11 cellular contexts compared by ENCODE assay signal in the genomic region with DNA sequence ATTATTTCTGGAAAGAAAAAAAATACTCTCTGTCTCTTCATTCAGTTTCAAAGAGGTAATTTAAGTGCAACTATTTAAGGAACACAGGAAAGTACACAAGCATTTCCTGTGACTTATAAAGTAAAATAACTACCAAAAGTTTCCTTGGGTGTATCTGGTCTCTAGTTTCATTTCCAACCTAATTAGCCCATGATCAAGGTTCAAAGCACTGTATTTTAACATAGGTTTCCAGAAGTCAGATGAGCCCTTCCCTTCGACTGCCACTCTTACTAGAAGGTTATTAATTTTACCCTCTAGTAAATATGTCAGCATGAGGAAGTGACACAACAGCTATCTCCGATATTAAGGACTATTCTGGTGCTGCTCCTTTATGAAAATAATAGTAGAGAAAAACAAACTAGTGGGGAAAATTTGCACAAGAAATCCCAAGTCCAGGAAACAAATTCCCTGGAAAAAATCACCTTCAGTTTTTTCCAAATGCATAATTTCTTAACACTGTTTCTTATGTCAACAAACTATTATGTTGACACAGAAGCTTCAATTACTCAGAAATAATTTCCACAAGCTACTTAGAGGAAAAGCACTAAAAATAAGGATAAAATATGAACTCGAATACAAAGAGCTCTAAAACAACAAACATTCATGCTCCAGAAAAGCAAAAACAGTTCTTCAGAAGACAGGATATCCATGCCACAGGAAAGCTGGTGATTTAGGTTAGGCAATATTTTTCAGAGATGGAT. TPM values are rescaled to one million over a fixed set of nuclear protein-coding genes. Genes with fewer than 3 reads are reported as not detected.
DNase-seq lines count a peak whose midpoint lies in the region; ATAC-seq and TF ChIP-seq lines count a peak whose summit lies in the region.
"Had no signal": no experiment of that assay in that cellular context is flagged by ENCODE, and none has a peak within 500 bp of the region (broad histone marks: within the 10 kb centered on the region; RNA-seq: fewer than 3 reads in every experiment).

No MANE protein-coding gene starts in this region.

- TF ChIP-seq CTCF in OCI-LY7 (conservative IDR thresholded peaks at IDR 0.05; ENCODE audit: low read length) (no peak), parathyroid adenoma (IDR thresholded peaks at IDR 0.05) (no peak), A673 (conservative IDR thresholded peaks at IDR 0.05; ENCODE audit: low read depth, low read length) (no peak)

- intact Hi-C loops in OCI-LY7 (cut with micrococcal nuclease; ENCODE audit: unreplicated experiment) = no loop called here
- intact Hi-C loops in A673 (cut with micrococcal nuclease; ENCODE audit: unreplicated experiment) = no loop called here

- H3K79me2 ChIP-seq in OCI-LY7 (ENCODE audit: insufficient read depth, low read depth, low read length) = no peaks in the 10 kb centered on the region
- H3K79me2 ChIP-seq in parathyroid adenoma = no peaks in the 10 kb centered on the region

- peaks cover 38% of the 10 kb centered on the region; the same call in 1 of the 2 replicates for H3K36me3 ChIP-seq in OCI-LY7 (ENCODE audit: insufficient read depth, low read length)
- no peaks in the 10 kb centered on the region for H3K36me3 ChIP-seq in parathyroid adenoma (ENCODE audit: control insufficient read depth, insufficient read depth, low read length)
- H3K36me3 ChIP-seq in A673 (ENCODE audit: insufficient read depth, low read length, poor library complexity, severe bottlenecking) = no peaks in the 10 kb centered on the region

- no peak overlapping the region for H3K27ac ChIP-seq in OCI-LY7 (ENCODE audit: low read depth, low read length, poor library complexity, severe bottlenecking)
- peak overlapping the region; percentile 32 for H3K27ac ChIP-seq in parathyroid adenoma
- no peak overlapping the region for H3K27ac ChIP-seq in A673 (ENCODE audit: low read depth, low read length, poor library complexity, severe bottlenecking)

- ATAC-seq in GM18505 (IDR thresholded peaks at IDR 0.05; ENCODE audit: unreplicated experiment) (peak; percentile 47), GM21423 (IDR thresholded peaks at IDR 0.05; ENCODE audit: unreplicated experiment) (peak; percentile 47)

- no peaks in the 10 kb centered on the region for H3K9me3 ChIP-seq in OCI-LY7 (ENCODE audit: low read length)
- H3K9me3 ChIP-seq in parathyroid adenoma (ENCODE audit: control insufficient read depth, low read length) = no peaks in the 10 kb centered on the region
- H3K9me3 ChIP-seq in A673 (ENCODE audit: low read depth, low read length, poor library complexity, severe bottlenecking) = no peaks in the 10 kb centered on the region

- H3K4me3 ChIP-seq in OCI-LY7 (ENCODE audit: low read depth, low read length, poor library complexity, severe bottlenecking) (no peak overlapping the region), parathyroid adenoma (ENCODE audit: low read depth, low read length) (no peak overlapping the region), A673 (ENCODE audit: low read depth, low read length, poor library complexity, severe bottlenecking) (no peak overlapping the region)

- no TSS peak for BruUV-seq in OCI-LY7 (replicated peaks; lab: Mats Ljungman, UMichigan)
- no TSS peak for BruUV-seq in A673 (replicated peaks; lab: Mats Ljungman, UMichigan)

- no peak overlapping the region for H3K9ac ChIP-seq in parathyroid adenoma

- no peaks in the 10 kb centered on the region for H4K20me1 ChIP-seq in OCI-LY7 (ENCODE audit: insufficient read depth, low read length)

- CTCF ChIA-PET in OCI-LY7 (lab: Charles Lee; ENCODE audit: unreplicated experiment) = no interaction called here
- CTCF ChIA-PET in A673 (lab: Charles Lee) = no interaction called here

- peak overlapping the region; percentile 13 for H3K4me2 ChIP-seq in OCI-LY7 (ENCODE audit: low read length)
- no peak overlapping the region for H3K4me2 ChIP-seq in parathyroid adenoma (ENCODE audit: low read length)

- H3K4me1 ChIP-seq in OCI-LY7 (ENCODE audit: insufficient read depth, low read length, poor library complexity, severe bottlenecking) (peaks cover 11% of the 10 kb centered on the region), parathyroid adenoma (no peaks in the 10 kb centered on the region), A673 (ENCODE audit: insufficient read depth, low read length, poor library complexity, severe bottlenecking) (no peaks in the 10 kb centered on the region)

- H3K9me2 ChIP-seq in OCI-LY7 (ENCODE audit: insufficient read depth, low read length) = no peaks in the 10 kb centered on the region

- no peak for TF ChIP-seq POLR2A in GM18505 (IDR thresholded peaks at IDR 0.05; ENCODE audit: borderline replicate concordance, extremely low read depth, insufficient read depth, insufficient read length)

- H3K27me3 ChIP-seq in parathyroid adenoma (ENCODE audit: control insufficient read depth, insufficient read depth, low read length) (no peaks in the 10 kb centered on the region), A673 (replicated peaks; ENCODE audit: insufficient read depth, low read depth, low read length, poor library complexity) (no peaks in the 10 kb centered on the region)

- POLR2A ChIA-PET in OCI-LY7 (lab: Charles Lee) = interaction anchor here (0.5 to 1.7 kb wide), 6 partner anchors 10 to 86 kb away, joined by 3 to 5 read pairs (median 4); no protein-coding TSS in a partner anchor
- POLR2A ChIA-PET in A673 (lab: Charles Lee; ENCODE audit: low non-redundant PET) = no interaction called here

- no peak overlapping the region for H2AFZ ChIP-seq in OCI-LY7 (ENCODE audit: low read length)
- no peak overlapping the region for H2AFZ ChIP-seq in parathyroid adenoma

- peak; percentile 2 for DNase-seq in OCI-LY7 (ENCODE audit: low spot score)
- DNase-seq in ureter (ENCODE audit: low spot score) = no peak
- no peak for DNase-seq in A673 (ENCODE audit: low spot score)
- no peak for DNase-seq in GM19238 (ENCODE audit: insufficient read length, low spot score)
- DNase-seq: activated B cell treated with CpG ODN at 0.5 μM for 24 hours, EL, NCI-H1694, occipital lobe had no signal

RNA-seq across cellular contexts. Expression of gene CCPG1, which starts 35.3 kb away (rescaled TPM):
- total RNA-seq in OCI-LY7 (2014; rRNA removed; shearing (Covaris generic)) = 9.2 and 9.8 TPM in 2 replicates
- 26.0 and 32.6 TPM in 2 replicates for total RNA-seq in OCI-LY7 (2022)
- total RNA-seq in ureter = 60.7 TPM
- total RNA-seq in A673 (2021) = 27.5 and 31.9 TPM in 2 replicates

RNA-seq across cellular contexts. Expression of gene PIERCE2, which starts 35.4 kb away (rescaled TPM):
- total RNA-seq in OCI-LY7 (2014; rRNA removed; shearing (Covaris generic)) = 0.51 and 1.3 TPM in 2 replicates
- 2.1 and 3.1 TPM in 2 replicates for total RNA-seq in OCI-LY7 (2022)
- total RNA-seq in ureter = 3.0 TPM
- 0.86 and 1.7 TPM in 2 replicates for total RNA-seq in A673 (2021)

RNA-seq across cellular contexts. Expression of gene PIGB, which starts 53.8 kb away (rescaled TPM):
- total RNA-seq in OCI-LY7 (2014; rRNA removed; shearing (Covaris generic)) = 8.7 and 10.3 TPM in 2 replicates
- 27.6 and 35.7 TPM in 2 replicates for total RNA-seq in OCI-LY7 (2022)
- total RNA-seq in ureter = 23.0 TPM
- 8.3 and 9.6 TPM in 2 replicates for total RNA-seq in A673 (2021)

RNA-seq across cellular contexts. Expression of gene PIGBOS1, which starts 53.9 kb away (rescaled TPM):
- 10.1 and 10.4 TPM in 2 replicates for total RNA-seq in OCI-LY7 (2014; rRNA removed; shearing (Covaris generic))
- total RNA-seq in OCI-LY7 (2022) (14.8 and 15.6 TPM in 2 replicates), ureter (9.9 TPM), A673 (2021) (13.3 and 14.3 TPM in 2 replicates)
